In genomic region chr3:120013481-120013880, GRCh38 we compare ENCODE assay signal across 25 cellular contexts.
A peak's percentile ranks its signal among the peaks of the same experiment; 100 is the strongest.
DNase-seq lines count a peak whose midpoint lies in the region; ATAC-seq and TF ChIP-seq lines count a peak whose summit lies in the region.
"Had no signal": no experiment of that assay in that cellular context is flagged by ENCODE, and none has a peak within 500 bp of the region (broad histone marks: within the 10 kb centered on the region; RNA-seq: fewer than 3 reads in every experiment).

No MANE protein-coding gene starts in this region.

- no peak overlapping the region for H2AFZ ChIP-seq in PC-3 (ENCODE audit: low read length)

- intact Hi-C loops in PC-3 (cut with micrococcal nuclease), result no loop called here

- POLR2A ChIA-PET in PC-3 (lab: Charles Lee; ENCODE audit: unreplicated experiment), result interaction anchor here (0.7 kb wide), 1 partner anchor 337 kb away, joined by 10 read pairs; no protein-coding TSS in a partner anchor

- H3K4me3 Mint-ChIP-seq in osteocyte (ENCODE audit: unreplicated experiment), result no peak overlapping the region
- H3K4me3 Mint-ChIP-seq: activated naive CD4-positive, alpha-beta T cell treated with anti-CD3 and anti-CD28 coated beads, Interleukin-2, amount 10 ng/mL, durations not matched to agents 7 days and 5 days; endodermal cell; stimulated activated naive CD8-positive, alpha-beta T cell treated with anti-CD3 and anti-CD28 coated beads, Interleukin-15, Interleukin-2, amounts not matched to agents 100 ng/mL and 50 ng/mL, for 24 hours; type B pancreatic cell had no signal

- DNase-seq in DMS153 (lab: John Stamatoyannopoulos, UW), result peak; percentile 32
- no peak for DNase-seq in DMS153 treated with DMSO at 0.1 percent for 48 hours (lab: John Stamatoyannopoulos, UW; ENCODE audit: unreplicated experiment)
- no peak for DNase-seq in PC-3
- peak; percentile 22 for DNase-seq in fibroblast of the aortic adventitia (ENCODE audit: low read depth)
- no peak for DNase-seq in osteocyte (ENCODE audit: extremely low spot score, unreplicated experiment)
- no peak for DNase-seq in SHP77 (lab: John Stamatoyannopoulos, UW)
- DNase-seq in DMS53 (lab: John Stamatoyannopoulos, UW), result no peak
- DNase-seq: activated CD8-positive, alpha-beta memory T cell treated with anti-CD3 and anti-CD28 coated beads for 24 hours; activated naive CD4-positive, alpha-beta T cell treated with anti-CD3 and anti-CD28 coated beads, Interleukin-2, amount 10 ng/mL, durations not matched to agents 7 days and 5 days; activated T-cell treated with anti-CD3 and anti-CD28 coated beads, Interleukin-2, amount 50 U/mL, for 48 hours; AML-193; anterior cingulate cortex; endodermal cell; head of caudate nucleus; naive thymus-derived CD4-positive, alpha-beta T cell; NCI-H1105 treated with DMSO at 0.1 percent for 48 hours; NCI-H524 treated with DMSO at 0.1 percent for 48 hours; psoas muscle; small intestine; stimulated activated CD4-positive, alpha-beta T cell treated with anti-CD3 and anti-CD28 coated beads, Interleukin-4, amount 100 ng/mL, for 1 hour had no signal

- BruUV-seq in PC-3 (replicated peaks; lab: Mats Ljungman, UMichigan), result no TSS peak

- H3K4me2 ChIP-seq in PC-3 (ENCODE audit: low read length), result no peak overlapping the region

- peak; percentile 72 for ATAC-seq in PC-3
- no peak for ATAC-seq in HG03135 (IDR thresholded peaks at IDR 0.05; ENCODE audit: unreplicated experiment)
- ATAC-seq: HCT116; naive thymus-derived CD4-positive, alpha-beta T cell; psoas muscle had no signal

- peaks cover 3% of the 10 kb centered on the region; the same call in 1 of the 2 replicates for H3K4me1 ChIP-seq in PC-3 (ENCODE audit: insufficient read depth, low read length)

- no peaks in the 10 kb centered on the region for H3K27me3 ChIP-seq in PC-3 (ENCODE audit: low read length)

- H3K4me3 ChIP-seq in PC-3 (ENCODE audit: low read length) (no peak overlapping the region), fibroblast of the aortic adventitia (ENCODE audit: low read depth, low read length) (no peak overlapping the region)
- H3K4me3 ChIP-seq: psoas muscle had no signal

- H3K79me2 ChIP-seq in PC-3 (ENCODE audit: low read length), result peaks cover 100% of the 10 kb centered on the region

- H4K20me1 ChIP-seq in PC-3 (ENCODE audit: low read length), result peaks cover 42% of the 10 kb centered on the region

- H3F3A ChIP-seq in PC-3 (ENCODE audit: low read length, unreplicated experiment), result no peaks in the 10 kb centered on the region

- no peaks in the 10 kb centered on the region for H3K9me3 Mint-ChIP-seq in osteocyte (ENCODE audit: unreplicated experiment)
- H3K9me3 Mint-ChIP-seq: type B pancreatic cell had no signal

- peak overlapping the region; percentile 23 for H3K27ac Mint-ChIP-seq in osteocyte (ENCODE audit: unreplicated experiment)
- H3K27ac Mint-ChIP-seq: activated naive CD4-positive, alpha-beta T cell treated with anti-CD3 and anti-CD28 coated beads, Interleukin-2, amount 10 ng/mL, durations not matched to agents 7 days and 5 days; stimulated activated naive CD8-positive, alpha-beta T cell treated with anti-CD3 and anti-CD28 coated beads, Interleukin-15, Interleukin-2, amounts not matched to agents 100 ng/mL and 50 ng/mL, for 24 hours; type B pancreatic cell had no signal

- H3K36me3 Mint-ChIP-seq in osteocyte (ENCODE audit: unreplicated experiment), result no peaks in the 10 kb centered on the region
- H3K36me3 Mint-ChIP-seq: type B pancreatic cell had no signal

- no peak overlapping the region for H3K9ac ChIP-seq in PC-3 (ENCODE audit: low read length)

- H3K27ac ChIP-seq in PC-3 (ENCODE audit: low read length), result no peak overlapping the region
- H3K27ac ChIP-seq: 22Rv1, psoas muscle had no signal

- no peaks in the 10 kb centered on the region for H3K9me3 ChIP-seq in PC-3 (ENCODE audit: low read length)
- H3K9me3 ChIP-seq: psoas muscle had no signal

- no peaks in the 10 kb centered on the region for H3K9me2 ChIP-seq in PC-3 (replicated peaks; ENCODE audit: low read length)

- H3K4me1 Mint-ChIP-seq in osteocyte (ENCODE audit: unreplicated experiment), result peaks cover 51% of the 10 kb centered on the region

- no peaks in the 10 kb centered on the region for H3K36me3 ChIP-seq in PC-3 (ENCODE audit: low read depth, low read length)

- CTCF ChIA-PET in PC-3 (lab: Charles Lee), result interaction anchor here (0.7 kb wide), 1 partner anchor 36 kb away, joined by 5 read pairs; no protein-coding TSS in a partner anchor

- TF ChIP-seq CTCF in PC-3 (conservative IDR thresholded peaks at IDR 0.05; ENCODE audit: low read depth, low read length) (no peak), fibroblast of the aortic adventitia (IDR thresholded peaks at IDR 0.05; ENCODE audit: insufficient read depth, low read length) (no peak), osteocyte (IDR thresholded peaks at IDR 0.05) (no peak)

- no peaks in the 10 kb centered on the region for H3K27me3 Mint-ChIP-seq in osteocyte (ENCODE audit: unreplicated experiment)
- H3K27me3 Mint-ChIP-seq: activated naive CD4-positive, alpha-beta T cell treated with anti-CD3 and anti-CD28 coated beads, Interleukin-2, amount 10 ng/mL, durations not matched to agents 7 days and 5 days; naive thymus-derived CD4-positive, alpha-beta T cell; stimulated activated naive CD8-positive, alpha-beta T cell treated with anti-CD3 and anti-CD28 coated beads, Interleukin-15, Interleukin-2, amounts not matched to agents 100 ng/mL and 50 ng/mL, for 24 hours; type B pancreatic cell had no signal

Comparison
In these comparisons a context has a peak if more than half of its experiments do, and no peak if none do; other contexts are left out.
1. DNase-seq: peak in DMS153 (single experiment) and fibroblast of the aortic adventitia (single experiment); none in DMS153 treated with DMSO at 0.1 percent for 48 hours (single experiment), PC-3 (single experiment), osteocyte (single experiment), SHP77 (0 of 2) and DMS53 (single experiment).